Comparison of ENCODE assay signal across 8 cellular contexts in genomic region chr17:28745052-28745776, GRCh38. TPM values are rescaled to one million over a fixed set of nuclear protein-coding genes. Genes with fewer than 3 reads are reported as not detected.
DNase-seq lines count a peak whose midpoint lies in the region; ATAC-seq and TF ChIP-seq lines count a peak whose summit lies in the region.

No MANE protein-coding gene starts in this region.

- H3K27me3 ChIP-seq in BE2C, result no peaks in the 10 kb centered on the region

- H3K4me1 ChIP-seq in BE2C, result peaks cover 12% of the 10 kb centered on the region

- H3K36me3 Mint-ChIP-seq in dendritic cell treated with granulocyte-macrophage colony-stimulating factor and Interleukin-4, amounts not matched to agents 40 ng/mL and 50 ng/mL, for 4 days (ENCODE audit: low read depth), result peaks cover 36% of the 10 kb centered on the region
- H3K36me3 Mint-ChIP-seq in stimulated activated memory B cell treated with anti-CD40 and anti-IgM and Interleukin-4, amounts not matched to agents 10 μg/mL and 1 μg/mL and 100 μg/mL, for 72 hours, result peaks cover 61% of the 10 kb centered on the region

- peak; percentile 4 for ATAC-seq in left lobe of liver
- ATAC-seq in stimulated activated memory B cell treated with anti-CD40 and anti-IgM and Interleukin-4, amounts not matched to agents 10 μg/mL and 1 μg/mL and 100 μg/mL, for 72 hours, result no peak
- ATAC-seq in GM21528 (IDR thresholded peaks at IDR 0.05; ENCODE audit: low FRiP score, unreplicated experiment), result no peak
- no peak for ATAC-seq in GM21381 (IDR thresholded peaks at IDR 0.05; ENCODE audit: unreplicated experiment)

- peak overlapping the region; percentile 79 for H3K4me3 Mint-ChIP-seq in dendritic cell treated with granulocyte-macrophage colony-stimulating factor and Interleukin-4, amounts not matched to agents 40 ng/mL and 50 ng/mL, for 4 days
- peak overlapping the region; percentile 95 for H3K4me3 Mint-ChIP-seq in stimulated activated memory B cell treated with anti-CD40 and anti-IgM and Interleukin-4, amounts not matched to agents 10 μg/mL and 1 μg/mL and 100 μg/mL, for 72 hours

- H3K9me3 Mint-ChIP-seq in dendritic cell treated with granulocyte-macrophage colony-stimulating factor and Interleukin-4, amounts not matched to agents 40 ng/mL and 50 ng/mL, for 4 days, result no peaks in the 10 kb centered on the region
- H3K9me3 Mint-ChIP-seq in stimulated activated memory B cell treated with anti-CD40 and anti-IgM and Interleukin-4, amounts not matched to agents 10 μg/mL and 1 μg/mL and 100 μg/mL, for 72 hours, result no peaks in the 10 kb centered on the region

- H3K9me3 ChIP-seq in BE2C, result no peaks in the 10 kb centered on the region

- H3K27ac Mint-ChIP-seq in dendritic cell treated with granulocyte-macrophage colony-stimulating factor and Interleukin-4, amounts not matched to agents 40 ng/mL and 50 ng/mL, for 4 days, result peak overlapping the region; percentile 85
- H3K27ac Mint-ChIP-seq in stimulated activated memory B cell treated with anti-CD40 and anti-IgM and Interleukin-4, amounts not matched to agents 10 μg/mL and 1 μg/mL and 100 μg/mL, for 72 hours, result peak overlapping the region; percentile 93

- H3K36me3 ChIP-seq in BE2C, result peaks cover 22% of the 10 kb centered on the region

- DNase-seq in BE2C, result peak; percentile 50
- peak; percentile 35 for DNase-seq in HCEC 1CT
- peak; percentile 52 for DNase-seq in RKO (ENCODE audit: low spot score)
- no peak for DNase-seq in left lobe of liver (ENCODE audit: low spot score)

- H3K27me3 Mint-ChIP-seq in dendritic cell treated with granulocyte-macrophage colony-stimulating factor and Interleukin-4, amounts not matched to agents 40 ng/mL and 50 ng/mL, for 4 days, result peaks cover 9% of the 10 kb centered on the region
- no peaks in the 10 kb centered on the region for H3K27me3 Mint-ChIP-seq in stimulated activated memory B cell treated with anti-CD40 and anti-IgM and Interleukin-4, amounts not matched to agents 10 μg/mL and 1 μg/mL and 100 μg/mL, for 72 hours

- intact Hi-C loops in dendritic cell treated with granulocyte-macrophage colony-stimulating factor and Interleukin-4, amounts not matched to agents 40 ng/mL and 50 ng/mL, for 4 days (cut with micrococcal nuclease), result no loop called here

- H3K4me1 Mint-ChIP-seq in dendritic cell treated with granulocyte-macrophage colony-stimulating factor and Interleukin-4, amounts not matched to agents 40 ng/mL and 50 ng/mL, for 4 days (ENCODE audit: low read depth), result peaks cover 57% of the 10 kb centered on the region
- H3K4me1 Mint-ChIP-seq in stimulated activated memory B cell treated with anti-CD40 and anti-IgM and Interleukin-4, amounts not matched to agents 10 μg/mL and 1 μg/mL and 100 μg/mL, for 72 hours, result peaks cover 77% of the 10 kb centered on the region

- TF ChIP-seq CTCF in BE2C (IDR thresholded peaks at IDR 0.05; ENCODE audit: low read depth, low read length), result no peak

- H3K4me3 ChIP-seq in BE2C (ENCODE audit: low read depth, low read length), result peak overlapping the region; percentile 84

RNA-seq across cellular contexts. Expression of gene TRAF4, which starts 1.4 kb away (rescaled TPM):
- 209 TPM for polyA plus RNA-seq in BE2C (2012; ENCODE audit: insufficient read depth, insufficient read length, low read depth)
- 49.0 TPM for total RNA-seq in left lobe of liver

RNA-seq across cellular contexts. Expression of gene NEK8, which starts 16.6 kb away (rescaled TPM):
- polyA plus RNA-seq in BE2C (2012; ENCODE audit: insufficient read depth, insufficient read length, low read depth), result 1.9 TPM
- total RNA-seq in left lobe of liver, result 3.2 TPM

RNA-seq across cellular contexts. Expression of gene TLCD1, which starts 19.2 kb away (rescaled TPM):
- 2.0 TPM for polyA plus RNA-seq in BE2C (2012; ENCODE audit: insufficient read depth, insufficient read length, low read depth)
- total RNA-seq in left lobe of liver, result 4.8 TPM

RNA-seq across cellular contexts. Expression of gene RPL23A, which starts 25.4 kb away (rescaled TPM):
- 739 TPM for polyA plus RNA-seq in BE2C (2012; ENCODE audit: insufficient read depth, insufficient read length, low read depth)
- 346 TPM for total RNA-seq in left lobe of liver

RNA-seq across cellular contexts. Expression of gene RAB34, which starts 27.5 kb away (rescaled TPM):
- not detected for polyA plus RNA-seq in BE2C (2012; ENCODE audit: insufficient read depth, insufficient read length, low read depth)
- total RNA-seq in left lobe of liver, result 4.9 TPM
